In genomic region chrX:38376747-38377146, GRCh38 we compare ENCODE assay signal across 5 cellular contexts.
"Had no signal": no experiment of that assay in that cellular context is flagged by ENCODE, and none has a peak within 500 bp of the region (broad histone marks: within the 10 kb centered on the region; RNA-seq: fewer than 3 reads in every experiment).

No MANE protein-coding gene starts in this region.

- DNase-seq: GM23248, H9, HCEC 1CT, IMR-90, KG1 had no signal
